6 cellular contexts compared by ENCODE assay signal in the genomic region with DNA sequence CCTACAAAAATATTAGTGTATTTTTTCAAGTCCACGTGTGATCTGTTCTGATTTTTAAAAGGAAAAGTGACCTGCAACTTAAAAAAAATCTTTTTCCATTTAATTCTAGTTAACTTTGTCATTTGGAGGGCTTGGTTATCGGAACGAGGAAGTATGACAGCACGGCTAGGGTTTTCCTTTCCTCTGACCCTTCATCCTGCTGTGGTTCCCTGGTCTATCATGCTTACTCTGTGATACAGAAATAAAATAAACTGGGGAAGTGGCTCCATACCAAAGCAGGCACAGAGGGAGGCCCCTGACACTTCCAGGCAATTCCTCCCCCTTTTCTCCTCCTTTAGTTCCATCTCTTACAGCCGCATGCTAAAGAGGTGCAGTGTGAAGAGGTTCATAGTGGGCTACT.
"Had no signal": no experiment of that assay in that cellular context is flagged by ENCODE, and none has a peak within 500 bp of the region (broad histone marks: within the 10 kb centered on the region; RNA-seq: fewer than 3 reads in every experiment).

No MANE protein-coding gene starts in this region.

- ATAC-seq: K562 had no signal

- H3K27ac ChIP-seq: HL-60 had no signal

- FAIRE-seq: HTR-8/SVneo, K562 had no signal

- DNase-seq: IMR-90, KBM-7, KG1 had no signal

- H3K4me3 ChIP-seq: K562 had no signal
